Comparison of ENCODE assay signal across 20 cellular contexts in genomic region chr5:174198541-174198940, GRCh38.
A peak's percentile ranks its signal among the peaks of the same experiment; 100 is the strongest.
DNase-seq lines count a peak whose midpoint lies in the region; ATAC-seq and TF ChIP-seq lines count a peak whose summit lies in the region.
"Had no signal": no experiment of that assay in that cellular context is flagged by ENCODE, and none has a peak within 500 bp of the region (broad histone marks: within the 10 kb centered on the region; RNA-seq: fewer than 3 reads in every experiment).

No MANE protein-coding gene starts in this region.

- no peak overlapping the region for H2AFZ ChIP-seq in SK-N-SH (ENCODE audit: low read depth)
- H2AFZ ChIP-seq: GM23338 had no signal

- no peak overlapping the region for H3K4me3 Mint-ChIP-seq in glutamatergic neuron (ENCODE audit: unreplicated experiment)
- no peak overlapping the region for H3K4me3 Mint-ChIP-seq in activated CD4-positive, alpha-beta T cell treated with anti-CD3 and anti-CD28 coated beads, Interleukin-2, amount 10 ng/mL, durations not matched to agents 24 days and 14 days
- no peak overlapping the region for H3K4me3 Mint-ChIP-seq in activated CD8-positive, alpha-beta T cell treated with anti-CD3 and anti-CD28 coated beads for 36 hours
- H3K4me3 Mint-ChIP-seq: B cell; CD14-positive monocyte; CD4-positive, alpha-beta T cell; CD8-positive, alpha-beta memory T cell; GM23338; H9 had no signal

- TF ChIP-seq EP300 in SK-N-SH (IDR thresholded peaks at IDR 0.05; ENCODE audit: borderline replicate concordance in 1 of 2, low read depth in 1 of 2, low read length in 1 of 2) = peak in 1 of 2 experiments; percentile 76; a peak in 2 of 4 replicates

- no peaks in the 10 kb centered on the region for H3K79me2 ChIP-seq in SK-N-SH (ENCODE audit: insufficient read depth)

- peaks cover 0 to 24% of the 10 kb centered on the region in 2 experiments; a peak in 1 of 4 replicates for H3K4me1 ChIP-seq in SK-N-SH (ENCODE audit: control insufficient read depth in 1 of 2, insufficient read depth in 2 of 2, low read depth in 1 of 2, low read length in 1 of 2)

- H3K36me3 ChIP-seq in SK-N-SH (replicated peaks in 1 of 2; ENCODE audit: control insufficient read depth in 1 of 2, insufficient read depth in 2 of 2, low read length in 1 of 2) = no peaks in the 10 kb centered on the region
- H3K36me3 ChIP-seq: BLaER1 treated with 17β-estradiol and CSF1 and Interleukin-3, amounts not matched to agents 10 nM and 100 nM had no signal

- intact Hi-C loops in activated CD4-positive, alpha-beta T cell treated with anti-CD3 and anti-CD28 coated beads, Interleukin-2, amount 10 ng/mL, durations not matched to agents 24 days and 14 days (cut with micrococcal nuclease) = no loop called here
- intact Hi-C loops in activated CD8-positive, alpha-beta T cell treated with anti-CD3 and anti-CD28 coated beads for 36 hours (cut with micrococcal nuclease) = no loop called here

- POLR2A ChIA-PET in SK-N-SH (lab: Yijun Ruan, JAX) = interaction anchor here (1.4 kb wide), 1 partner anchor 115 kb away, joined by 6 read pairs; no protein-coding TSS in a partner anchor
- POLR2A ChIA-PET in activated CD8-positive, alpha-beta T cell treated with anti-CD3 and anti-CD28 coated beads for 36 hours (lab: Charles Lee) = no interaction called here

- H3K9me2 ChIP-seq in SK-N-SH = no peaks in the 10 kb centered on the region

- no peak overlapping the region for H3K9ac ChIP-seq in SK-N-SH
- H3K9ac ChIP-seq: BLaER1 treated with 17β-estradiol and CSF1 and Interleukin-3, amounts not matched to agents 10 nM and 100 nM had no signal

- H3F3A ChIP-seq in SK-N-SH (replicated peaks; ENCODE audit: insufficient read depth) = no peaks in the 10 kb centered on the region

- H3K36me3 Mint-ChIP-seq in glutamatergic neuron (ENCODE audit: unreplicated experiment) = peaks cover 12% of the 10 kb centered on the region
- no peaks in the 10 kb centered on the region for H3K36me3 Mint-ChIP-seq in activated CD4-positive, alpha-beta T cell treated with anti-CD3 and anti-CD28 coated beads, Interleukin-2, amount 10 ng/mL, durations not matched to agents 24 days and 14 days (ENCODE audit: low read depth)
- H3K36me3 Mint-ChIP-seq in activated CD8-positive, alpha-beta T cell treated with anti-CD3 and anti-CD28 coated beads for 36 hours (ENCODE audit: low read depth) = no peaks in the 10 kb centered on the region
- H3K36me3 Mint-ChIP-seq: CD14-positive monocyte; CD8-positive, alpha-beta memory T cell had no signal

- CTCF ChIA-PET in SK-N-SH (lab: Yijun Ruan, JAX) = interaction anchor here (1.3 to 2.3 kb wide), 2 partner anchors 119 to 153 kb away, joined by 4 to 5 read pairs; partner anchors contain the start of gene NSG2
- CTCF ChIA-PET in activated CD8-positive, alpha-beta T cell treated with anti-CD3 and anti-CD28 coated beads for 36 hours (lab: Charles Lee) = no interaction called here

- no peak overlapping the region for H3K27ac Mint-ChIP-seq in glutamatergic neuron (ENCODE audit: unreplicated experiment)
- no peak overlapping the region for H3K27ac Mint-ChIP-seq in activated CD4-positive, alpha-beta T cell treated with anti-CD3 and anti-CD28 coated beads, Interleukin-2, amount 10 ng/mL, durations not matched to agents 24 days and 14 days
- no peak overlapping the region for H3K27ac Mint-ChIP-seq in activated CD8-positive, alpha-beta T cell treated with anti-CD3 and anti-CD28 coated beads for 36 hours
- H3K27ac Mint-ChIP-seq: B cell; CD14-positive monocyte; CD4-positive, alpha-beta T cell; CD8-positive, alpha-beta memory T cell; GM23338; H9 had no signal

- peaks cover under 1% of the 10 kb centered on the region for H3K4me1 Mint-ChIP-seq in glutamatergic neuron (ENCODE audit: low read depth, unreplicated experiment)
- H3K4me1 Mint-ChIP-seq in activated CD4-positive, alpha-beta T cell treated with anti-CD3 and anti-CD28 coated beads, Interleukin-2, amount 10 ng/mL, durations not matched to agents 24 days and 14 days = no peaks in the 10 kb centered on the region
- H3K4me1 Mint-ChIP-seq in activated CD8-positive, alpha-beta T cell treated with anti-CD3 and anti-CD28 coated beads for 36 hours (ENCODE audit: low read depth) = no peaks in the 10 kb centered on the region
- H3K4me1 Mint-ChIP-seq: B cell; CD14-positive monocyte; CD8-positive, alpha-beta memory T cell had no signal

- no peak; the same call in 1 of the 2 replicates for TF ChIP-seq RAD21 in SK-N-SH (IDR thresholded peaks at IDR 0.05; ENCODE audit: low read length)

- H3K9me3 ChIP-seq in SK-N-SH = no peaks in the 10 kb centered on the region

- H3K27ac ChIP-seq in SK-N-SH (ENCODE audit: low read depth in 2 of 2, low read length in 1 of 2) = peak overlapping the region in 1 of 2 experiments; percentile 93; a peak in 2 of 4 replicates
- H3K27ac ChIP-seq: 22Rv1; BLaER1 treated with 17β-estradiol and CSF1 and Interleukin-3, amounts not matched to agents 10 nM and 100 nM had no signal

- TF ChIP-seq CTCF in SK-N-SH (IDR thresholded peaks at IDR 0.05) (no peak), glutamatergic neuron (IDR thresholded peaks at IDR 0.05; ENCODE audit: partially characterized antibody, unreplicated experiment) (no peak)
- no peak for TF ChIP-seq CTCF in activated CD8-positive, alpha-beta T cell treated with anti-CD3 and anti-CD28 coated beads for 36 hours (IDR thresholded peaks at IDR 0.05)

- peaks cover 4% of the 10 kb centered on the region for H3K9me3 Mint-ChIP-seq in glutamatergic neuron (ENCODE audit: unreplicated experiment)
- H3K9me3 Mint-ChIP-seq in activated CD4-positive, alpha-beta T cell treated with anti-CD3 and anti-CD28 coated beads, Interleukin-2, amount 10 ng/mL, durations not matched to agents 24 days and 14 days = no peaks in the 10 kb centered on the region
- no peaks in the 10 kb centered on the region for H3K9me3 Mint-ChIP-seq in activated CD8-positive, alpha-beta T cell treated with anti-CD3 and anti-CD28 coated beads for 36 hours
- H3K9me3 Mint-ChIP-seq: GM23338, H9 had no signal

- DNase-seq in NCI-H2029 treated with DMSO at 0.1 percent for 48 hours (lab: John Stamatoyannopoulos, UW) (peak; percentile 14), NCI-H2029 (lab: John Stamatoyannopoulos, UW) (no peak), NCI-H69 (lab: John Stamatoyannopoulos, UW) (peak; percentile 62), SK-N-SH (peak; percentile 72), glutamatergic neuron (peak; percentile 32), hippocampal formation (lab: John Stamatoyannopoulos, UW) (no peak)
- DNase-seq in activated CD4-positive, alpha-beta T cell treated with anti-CD3 and anti-CD28 coated beads, Interleukin-2, amount 10 ng/mL, durations not matched to agents 24 days and 14 days = no peak
- DNase-seq in activated CD8-positive, alpha-beta T cell treated with anti-CD3 and anti-CD28 coated beads for 36 hours = no peak
- DNase-seq: CD4-positive, alpha-beta T cell; CD8-positive, alpha-beta memory T cell; DMS 273 treated with DMSO at 0.1 percent for 48 hours; DMS79; GF-D8; H9 had no signal

- H3K4me2 ChIP-seq in SK-N-SH = no peak overlapping the region
- H3K4me2 ChIP-seq: BLaER1 treated with 17β-estradiol and CSF1 and Interleukin-3, amounts not matched to agents 10 nM and 100 nM; GM23338 had no signal

- no peak overlapping the region for H3K4me3 ChIP-seq in SK-N-SH (ENCODE audit: low read depth in 2 of 2, low read length in 1 of 2)
- H3K4me3 ChIP-seq: BLaER1 treated with 17β-estradiol and CSF1 and Interleukin-3, amounts not matched to agents 10 nM and 100 nM; GM23338 had no signal

- no peak for ATAC-seq in activated CD8-positive, alpha-beta T cell treated with anti-CD3 and anti-CD28 coated beads for 36 hours
- ATAC-seq: GM23338, HCT116 had no signal

- H4K20me1 ChIP-seq in SK-N-SH (ENCODE audit: insufficient read depth) = no peaks in the 10 kb centered on the region
- H4K20me1 ChIP-seq: BLaER1 treated with 17β-estradiol and CSF1 and Interleukin-3, amounts not matched to agents 10 nM and 100 nM had no signal

- no peaks in the 10 kb centered on the region for H3K27me3 ChIP-seq in SK-N-SH (ENCODE audit: insufficient read depth)
- H3K27me3 ChIP-seq: BLaER1 treated with 17β-estradiol and CSF1 and Interleukin-3, amounts not matched to agents 10 nM and 100 nM had no signal

- WGBS in SK-N-SH (ENCODE audit: low lambda C conversion rate) = 7% methylated on average over 4 of the region's 8 CpGs

- H3K27me3 Mint-ChIP-seq in glutamatergic neuron (ENCODE audit: unreplicated experiment) = no peaks in the 10 kb centered on the region
- no peaks in the 10 kb centered on the region for H3K27me3 Mint-ChIP-seq in activated CD4-positive, alpha-beta T cell treated with anti-CD3 and anti-CD28 coated beads, Interleukin-2, amount 10 ng/mL, durations not matched to agents 24 days and 14 days
- H3K27me3 Mint-ChIP-seq in activated CD8-positive, alpha-beta T cell treated with anti-CD3 and anti-CD28 coated beads for 36 hours = no peaks in the 10 kb centered on the region
- H3K27me3 Mint-ChIP-seq: B cell; CD4-positive, alpha-beta T cell; CD8-positive, alpha-beta memory T cell had no signal

TF ChIP-seq in SK-N-SH, 30 proteins besides CTCF, POLR2A, EP300 and RAD21:
- TF ChIP-seq FOXJ3 (CRISPR knock-in tag; IDR thresholded peaks at IDR 0.05) (peak; percentile 56; the same call in 1 of the 2 replicates), SIN3A (IDR thresholded peaks at IDR 0.05; ENCODE audit: borderline replicate concordance, low read depth, low read length) (no peak), MXI1 (IDR thresholded peaks at IDR 0.05; ENCODE audit: low read depth, low read length) (no peak), JUND (IDR thresholded peaks at IDR 0.05) (no peak), CHD2 (IDR thresholded peaks at IDR 0.05; ENCODE audit: low read length, partially characterized antibody) (peak; percentile 15), POLR2AphosphoS5 (IDR thresholded peaks at IDR 0.05; ENCODE audit: low read depth, low read length) (no peak), ZBTB33 (IDR thresholded peaks at IDR 0.05; ENCODE audit: borderline replicate concordance, low read depth) (no peak), NFIC (IDR thresholded peaks at IDR 0.05; ENCODE audit: borderline replicate concordance) (no peak), TCF12 (IDR thresholded peaks at IDR 0.05) (no peak)

Comparison
In these comparisons a context has a peak if more than half of its experiments do, and no peak if none do; other contexts are left out.
1. DNase-seq: peak in NCI-H2029 treated with DMSO at 0.1 percent for 48 hours (single experiment), NCI-H69 (single experiment), SK-N-SH (single experiment) and glutamatergic neuron (single experiment); none in NCI-H2029 (single experiment), activated CD4-positive, alpha-beta T cell treated with anti-CD3 and anti-CD28 coated beads, Interleukin-2, amount 10 ng/mL, durations not matched to agents 24 days and 14 days (single experiment), hippocampal formation (0 of 2) and activated CD8-positive, alpha-beta T cell treated with anti-CD3 and anti-CD28 coated beads for 36 hours (single experiment).